ENCODE assay signal across 18 cellular contexts in the genomic region with DNA sequence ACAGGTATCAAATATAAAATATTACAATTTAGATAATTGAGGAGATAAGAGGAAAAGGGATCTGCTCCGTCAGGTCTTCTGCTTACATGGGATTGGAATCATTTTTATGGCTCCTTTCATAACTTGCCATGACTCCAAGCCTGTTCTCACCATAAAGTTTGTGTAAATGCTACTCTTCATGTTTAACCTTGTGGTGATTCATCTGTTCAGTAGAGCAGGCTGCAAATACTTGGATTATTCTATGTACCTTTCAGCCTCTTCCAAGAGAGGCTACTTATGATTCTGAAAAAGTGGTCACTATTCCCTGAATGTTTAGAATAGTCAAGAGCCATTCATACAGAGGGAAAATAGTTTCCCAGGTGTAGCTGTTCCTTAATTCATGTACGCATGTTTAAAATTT.
DNase-seq lines count a peak whose midpoint lies in the region; ATAC-seq and TF ChIP-seq lines count a peak whose summit lies in the region.
"Had no signal": no experiment of that assay in that cellular context is flagged by ENCODE, and none has a peak within 500 bp of the region (broad histone marks: within the 10 kb centered on the region; RNA-seq: fewer than 3 reads in every experiment).

No MANE protein-coding gene starts in this region.

- no peak overlapping the region for H3K4me2 ChIP-seq in smooth muscle cell

- H3K4me3 ChIP-seq in cardiac muscle cell (no peak overlapping the region), colonic mucosa (no peak overlapping the region), mucosa of rectum (ENCODE audit: low read length in 2 of 2) (no peak overlapping the region), smooth muscle cell (no peak overlapping the region)
- H3K4me3 ChIP-seq: HAP-1 had no signal

- H3K9me3 ChIP-seq in cardiac muscle cell (ENCODE audit: low read depth) (no peaks in the 10 kb centered on the region), colonic mucosa (no peaks in the 10 kb centered on the region), mucosa of rectum (ENCODE audit: control insufficient read depth in 2 of 2, low read length in 2 of 2) (no peaks in the 10 kb centered on the region), smooth muscle cell (replicated peaks; ENCODE audit: low read depth) (no peaks in the 10 kb centered on the region)
- H3K9me3 ChIP-seq: HAP-1 had no signal

- H3K27ac ChIP-seq in cardiac muscle cell (peak overlapping the region; percentile 32), colonic mucosa (peak overlapping the region; percentile 18), mucosa of rectum (ENCODE audit: low read depth in 2 of 2, low read length in 2 of 2) (peak overlapping the region; percentile 6 to 74), smooth muscle cell (ENCODE audit: low read depth) (no peak overlapping the region)
- H3K27ac ChIP-seq: 22Rv1 had no signal

- H3K9ac ChIP-seq in colonic mucosa (ENCODE audit: low read depth in 2 of 2, low read length in 2 of 2) (no peak overlapping the region), mucosa of rectum (ENCODE audit: low read depth in 1 of 2, low read length in 2 of 2) (peak overlapping the region in 1 of 2 donors; percentile 12), smooth muscle cell (ENCODE audit: low read depth) (no peak overlapping the region)

- DNase-seq in cardiac muscle cell (ENCODE audit: low read depth in 1 of 2, low spot score in 1 of 2) (no peak), Right ventricle myocardium superior (no peak), colonic mucosa (no peak), smooth muscle cell (lab: John Stamatoyannopoulos, UW; ENCODE audit: unreplicated experiment) (no peak), HCEC 1CT (no peak), H4 (ENCODE audit: low spot score) (no peak)
- DNase-seq in stimulated activated naive CD8-positive, alpha-beta T cell treated with anti-CD3 and anti-CD28 coated beads, Interleukin-15, Interleukin-2, amounts not matched to agents 100 U/mL and 50 U/mL, for 24 hours = no peak
- DNase-seq: DND-41, NCI-H1105 treated with DMSO at 0.1 percent for 48 hours, NCI-H1694 treated with DMSO at 0.1 percent for 48 hours, NCI-H2107, NCI-H510A treated with DMSO at 0.1 percent for 48 hours, NCI-H82, RPMI8226, SIG-M5 had no signal

- H3K36me3 ChIP-seq in cardiac muscle cell = no peaks in the 10 kb centered on the region
- peaks cover 4% of the 10 kb centered on the region for H3K36me3 ChIP-seq in colonic mucosa
- peaks cover 2 to 6% of the 10 kb centered on the region in 2 donors for H3K36me3 ChIP-seq in mucosa of rectum (ENCODE audit: control insufficient read depth in 2 of 2, insufficient read depth in 2 of 2, low read length in 2 of 2)
- H3K36me3 ChIP-seq in smooth muscle cell (ENCODE audit: low read depth) = no peaks in the 10 kb centered on the region
- H3K36me3 ChIP-seq: HAP-1 had no signal

- TF ChIP-seq CTCF in cardiac muscle cell (IDR thresholded peaks at IDR 0.05; ENCODE audit: low read depth, low read length) (no peak), colonic mucosa (IDR thresholded peaks at IDR 0.05) (no peak), smooth muscle cell (IDR thresholded peaks at IDR 0.05; ENCODE audit: borderline replicate concordance, insufficient read depth, poor library complexity, severe bottlenecking) (no peak)

- ATAC-seq in Right ventricle myocardium superior (ENCODE audit: poor library complexity) = no peak
- no peak for ATAC-seq in stimulated activated naive CD8-positive, alpha-beta T cell treated with anti-CD3 and anti-CD28 coated beads, Interleukin-15, Interleukin-2, amounts not matched to agents 100 U/mL and 50 U/mL, for 24 hours

- WGBS in smooth muscle cell (ENCODE audit: low lambda C conversion rate) = 93% methylated on average over 2 of the region's 2 CpGs

- H3K27me3 ChIP-seq in cardiac muscle cell = no peaks in the 10 kb centered on the region
- no peaks in the 10 kb centered on the region for H3K27me3 ChIP-seq in colonic mucosa
- H3K27me3 ChIP-seq in mucosa of rectum (ENCODE audit: control insufficient read depth in 2 of 2, insufficient read depth in 2 of 2, low read length in 2 of 2) = no peaks in the 10 kb centered on the region
- no peaks in the 10 kb centered on the region for H3K27me3 ChIP-seq in smooth muscle cell (ENCODE audit: low read depth)

- peaks cover 18% of the 10 kb centered on the region for H3K4me1 ChIP-seq in cardiac muscle cell (ENCODE audit: low read depth)
- H3K4me1 ChIP-seq in colonic mucosa = no peaks in the 10 kb centered on the region
- peaks cover 7 to 12% of the 10 kb centered on the region in 2 donors for H3K4me1 ChIP-seq in mucosa of rectum (ENCODE audit: control insufficient read depth in 2 of 2, insufficient read depth in 2 of 2, low read length in 2 of 2)
- H3K4me1 ChIP-seq in smooth muscle cell (ENCODE audit: low read depth) = peaks cover 15% of the 10 kb centered on the region

- H2AFZ ChIP-seq in smooth muscle cell (ENCODE audit: low read depth) = no peak overlapping the region

- intact Hi-C loops in Right ventricle myocardium superior (cut with DNase I) = no loop called here
- intact Hi-C loops in colonic mucosa (cut with DNase I) = no loop called here

- H3K79me2 ChIP-seq in smooth muscle cell (ENCODE audit: low read depth) = no peaks in the 10 kb centered on the region

- no peaks in the 10 kb centered on the region for H3F3A ChIP-seq in smooth muscle cell (ENCODE audit: low read depth)

- no peaks in the 10 kb centered on the region for H4K20me1 ChIP-seq in smooth muscle cell (ENCODE audit: low read depth)
